Comparison of ENCODE assay signal across 8 cellular contexts in genomic region chr18:25351280-25351772, GRCh38. TPM values are rescaled to one million over a fixed set of nuclear protein-coding genes. Genes with fewer than 3 reads are reported as not detected.
DNase-seq lines count a peak whose midpoint lies in the region; ATAC-seq and TF ChIP-seq lines count a peak whose summit lies in the region.

No MANE protein-coding gene starts in this region.

- H3K9ac ChIP-seq in colonic mucosa (ENCODE audit: low read depth in 2 of 2, low read length in 2 of 2), result peak overlapping the region in 1 of 2 donors; percentile 58

- peaks cover 0 to 23% (median 0%) of the 10 kb centered on the region in 11 donors for H3K9me3 Mint-ChIP-seq in naive thymus-derived CD4-positive, alpha-beta T cell

- H3K36me3 Mint-ChIP-seq in naive thymus-derived CD4-positive, alpha-beta T cell, result peaks cover 0 to 3% (median 0%) of the 10 kb centered on the region in 5 donors

- TF ChIP-seq CTCF in BJ (IDR thresholded peaks at IDR 0.05; ENCODE audit: insufficient read depth, low read depth, low read length) (0 out of 2 replicates have a peak, but pooled peaks have one; percentile 8), colonic mucosa (IDR thresholded peaks at IDR 0.05) (no peak), omental fat pad (IDR thresholded peaks at IDR 0.05) (no peak)

- 0 out of 2 replicates have a peak, but pooled peaks cover 2% of the 10 kb centered on the region for H3K27me3 ChIP-seq in BJ (ENCODE audit: control insufficient read depth, insufficient read depth, low read length)
- H3K27me3 ChIP-seq in MG63, result peaks cover 2% of the 10 kb centered on the region; the same call in 1 of the 2 replicates
- peaks cover 47% of the 10 kb centered on the region for H3K27me3 ChIP-seq in colonic mucosa
- peaks cover 6 to 26% of the 10 kb centered on the region in 2 donors for H3K27me3 ChIP-seq in naive thymus-derived CD4-positive, alpha-beta T cell (ENCODE audit: control insufficient read depth in 2 of 2, insufficient read depth in 2 of 2, low read length in 2 of 2)

- ATAC-seq in naive thymus-derived CD4-positive, alpha-beta T cell, result no peak
- no peak for ATAC-seq in omental fat pad (ENCODE audit: low FRiP score)
- no peak for ATAC-seq in HG03457 (IDR thresholded peaks at IDR 0.05; ENCODE audit: unreplicated experiment)

- DNase-seq in BJ (ENCODE audit: low read depth) (no peak), MG63 (no peak), colonic mucosa (peak; percentile 23), Kasumi-1 (lab: John Stamatoyannopoulos, UW) (no peak), omental fat pad (ENCODE audit: low spot score) (no peak), OCI-M1 (lab: John Stamatoyannopoulos, UW) (no peak)
- DNase-seq in naive thymus-derived CD4-positive, alpha-beta T cell, result no peak

- H3K27ac ChIP-seq in colonic mucosa, result peak overlapping the region; percentile 72
- no peak overlapping the region for H3K27ac ChIP-seq in naive thymus-derived CD4-positive, alpha-beta T cell (ENCODE audit: low read depth, low read length)

- peaks cover 61 to 76% (median 73%) of the 10 kb centered on the region in 5 donors for H3K27me3 Mint-ChIP-seq in naive thymus-derived CD4-positive, alpha-beta T cell

- H3K4me1 Mint-ChIP-seq in naive thymus-derived CD4-positive, alpha-beta T cell, result peaks cover 9 to 27% (median 17%) of the 10 kb centered on the region in 7 donors

- POLR2A ChIA-PET in BJ (lab: Charles Lee), result interaction anchor here (0.7 kb wide), 3 partner anchors 26 to 476 kb away, joined by 6 to 13 read pairs (median 10); no protein-coding TSS in a partner anchor
- POLR2A ChIA-PET in naive thymus-derived CD4-positive, alpha-beta T cell (lab: Charles Lee), result no interaction called here

- H3K36me3 ChIP-seq in BJ (ENCODE audit: control insufficient read depth, insufficient read depth, low read length), result no peaks in the 10 kb centered on the region; the same call in 1 of the 2 replicates
- no peaks in the 10 kb centered on the region for H3K36me3 ChIP-seq in MG63
- no peaks in the 10 kb centered on the region for H3K36me3 ChIP-seq in colonic mucosa
- H3K36me3 ChIP-seq in naive thymus-derived CD4-positive, alpha-beta T cell (ENCODE audit: control insufficient read depth in 2 of 3, insufficient read depth in 3 of 3, low read length in 3 of 3), result no peaks in the 10 kb centered on the region

- peak overlapping the region; percentile 58 to 90 (median 84) for H3K4me3 Mint-ChIP-seq in naive thymus-derived CD4-positive, alpha-beta T cell

- intact Hi-C loops in colonic mucosa (cut with DNase I), result no loop called here
- intact Hi-C loops in naive thymus-derived CD4-positive, alpha-beta T cell (cut with micrococcal nuclease), result loop anchor here in 1 of 2 donors (10.0 kb wide), 2 partner anchors 957 to 1303 kb away; partner anchors contain the start of gene OSBPL1A

- H3K4me1 ChIP-seq in colonic mucosa, result peaks cover 4% of the 10 kb centered on the region
- H3K4me1 ChIP-seq in naive thymus-derived CD4-positive, alpha-beta T cell (ENCODE audit: control insufficient read depth in 2 of 2, insufficient read depth in 2 of 2, low read length in 2 of 2), result peaks cover 0 to 11% of the 10 kb centered on the region in 2 donors

- H3K9me3 ChIP-seq in MG63, result no peaks in the 10 kb centered on the region
- no peaks in the 10 kb centered on the region for H3K9me3 ChIP-seq in colonic mucosa
- H3K9me3 ChIP-seq in naive thymus-derived CD4-positive, alpha-beta T cell (ENCODE audit: control insufficient read depth in 2 of 3, low read length in 3 of 3), result no peaks in the 10 kb centered on the region

- H3K4me3 ChIP-seq in BJ (ENCODE audit: low read depth, low read length), result peak overlapping the region; percentile 87
- H3K4me3 ChIP-seq in MG63, result peak overlapping the region; percentile 78
- peak overlapping the region; percentile 56 for H3K4me3 ChIP-seq in colonic mucosa
- H3K4me3 ChIP-seq in naive thymus-derived CD4-positive, alpha-beta T cell (ENCODE audit: low read length), result peak overlapping the region; percentile 30

- CTCF ChIA-PET in BJ (lab: Yijun Ruan, JAX), result interaction anchor here (0.6 kb wide), 3 partner anchors 37 to 492 kb away, joined by 3 read pairs; no protein-coding TSS in a partner anchor
- CTCF ChIA-PET in naive thymus-derived CD4-positive, alpha-beta T cell (lab: Charles Lee), result no interaction called here

- H3K27ac Mint-ChIP-seq in naive thymus-derived CD4-positive, alpha-beta T cell, result no peak overlapping the region

RNA-seq across cellular contexts. Expression of gene ZNF521, which starts 0.6 kb away (rescaled TPM):
- polyA plus RNA-seq in BJ (2011; rRNA removed), result 18.6 and 29.3 TPM in 2 replicates
- 29.5 and 48.8 TPM in 2 replicates for polyA minus RNA-seq in BJ (2011; rRNA and poly(A)+ RNA removed)
- total RNA-seq in MG63 (2014; rRNA removed; shearing (Covaris generic); ENCODE audit: low replicate concordance), result 5.0 and 9.1 TPM in 2 replicates
- 1 to 10 TPM; 3.8 to 5.3 TPM for total RNA-seq in colonic mucosa
- total RNA-seq in naive thymus-derived CD4-positive, alpha-beta T cell, result 1 to 10 TPM in 2 of 5 experiments, not detected in 3; 1.1 to 4.4 TPM
- polyA plus RNA-seq in naive thymus-derived CD4-positive, alpha-beta T cell, result not detected
- total RNA-seq in omental fat pad, result 10 to 100 TPM; 15.0 to 79.9 (median 28.1) TPM

Comparison
In these comparisons a context has a peak if more than half of its experiments do, and no peak if none do; other contexts are left out.
1. H3K4me3 ChIP-seq: peak in every context shown above with its lines; median percentile 87 in BJ; 78 in MG63; 56 in colonic mucosa; 30 in naive thymus-derived CD4-positive, alpha-beta T cell.